In genomic region chr6:74597840-74598239, GRCh38 we compare ENCODE assay signal across 15 cellular contexts.
DNase-seq lines count a peak whose midpoint lies in the region; ATAC-seq and TF ChIP-seq lines count a peak whose summit lies in the region.
"Had no signal": no experiment of that assay in that cellular context is flagged by ENCODE, and none has a peak within 500 bp of the region (broad histone marks: within the 10 kb centered on the region; RNA-seq: fewer than 3 reads in every experiment).

No MANE protein-coding gene starts in this region.

- H3K9me2 ChIP-seq in SK-N-SH, result no peaks in the 10 kb centered on the region

- no peak for TF ChIP-seq EP300 in SK-N-SH (IDR thresholded peaks at IDR 0.05; ENCODE audit: borderline replicate concordance in 1 of 2, low read depth in 1 of 2, low read length in 1 of 2)

- no peak overlapping the region for H3K27ac ChIP-seq in SK-N-SH (ENCODE audit: low read depth in 2 of 2, low read length in 1 of 2)
- H3K27ac ChIP-seq: gastroesophageal sphincter, stomach had no signal

- 7% methylated on average over 1 of the region's 1 CpG for WGBS in SK-N-SH (ENCODE audit: low lambda C conversion rate)

- no peaks in the 10 kb centered on the region for H3K4me1 ChIP-seq in SK-N-SH (ENCODE audit: control insufficient read depth in 1 of 2, insufficient read depth in 2 of 2, low read depth in 1 of 2, low read length in 1 of 2)
- H3K4me1 ChIP-seq: stomach had no signal

- no peaks in the 10 kb centered on the region for H4K20me1 ChIP-seq in SK-N-SH (ENCODE audit: insufficient read depth)

- H3K9ac ChIP-seq in SK-N-SH, result no peak overlapping the region

- ATAC-seq in GM18517 (IDR thresholded peaks at IDR 0.05; ENCODE audit: unreplicated experiment), result peak; percentile 46
- peak; percentile 47 for ATAC-seq in GM21447 (IDR thresholded peaks at IDR 0.05; ENCODE audit: unreplicated experiment)
- ATAC-seq in HG02973 (IDR thresholded peaks at IDR 0.05; ENCODE audit: unreplicated experiment), result peak; percentile 41
- peak; percentile 22 for ATAC-seq in HG03565 (IDR thresholded peaks at IDR 0.05; ENCODE audit: unreplicated experiment)
- ATAC-seq: activated CD4-positive, alpha-beta T cell treated with anti-CD3 and anti-CD28 coated beads for 36 hours; gastroesophageal sphincter; left cardiac atrium; T-cell had no signal

- no peak overlapping the region for H3K4me2 ChIP-seq in SK-N-SH

- TF ChIP-seq CTCF in SK-N-SH (IDR thresholded peaks at IDR 0.05), result no peak

- CTCF ChIA-PET in SK-N-SH (lab: Yijun Ruan, JAX), result no interaction called here

- no peaks in the 10 kb centered on the region for H3K79me2 ChIP-seq in SK-N-SH (ENCODE audit: insufficient read depth)

- no peak for DNase-seq in SK-N-SH
- no peak for DNase-seq in NCI-H1417 treated with DMSO at 0.1 percent for 48 hours (lab: John Stamatoyannopoulos, UW)
- DNase-seq in activated T-cell treated with anti-CD3 and anti-CD28 coated beads, Interleukin-2, amount 50 U/mL, for 48 hours, result no peak
- no peak for DNase-seq in D341Med (ENCODE audit: low spot score)
- DNase-seq: activated CD4-positive, alpha-beta T cell treated with anti-CD3 and anti-CD28 coated beads for 36 hours; left cardiac atrium; naive B cell; retina; stomach; T-cell had no signal

- no peaks in the 10 kb centered on the region for H3K36me3 ChIP-seq in SK-N-SH (replicated peaks in 1 of 2; ENCODE audit: control insufficient read depth in 1 of 2, insufficient read depth in 2 of 2, low read length in 1 of 2)
- H3K36me3 ChIP-seq: gastroesophageal sphincter, stomach had no signal

- H2AFZ ChIP-seq in SK-N-SH (ENCODE audit: low read depth), result no peak overlapping the region

- H3K9me3 ChIP-seq in SK-N-SH, result no peaks in the 10 kb centered on the region
- H3K9me3 ChIP-seq: gastroesophageal sphincter, stomach had no signal

- H3F3A ChIP-seq in SK-N-SH (replicated peaks; ENCODE audit: insufficient read depth), result no peaks in the 10 kb centered on the region

- no peak for TF ChIP-seq RAD21 in SK-N-SH (IDR thresholded peaks at IDR 0.05; ENCODE audit: low read length)

- H3K4me3 ChIP-seq in SK-N-SH (ENCODE audit: low read depth in 2 of 2, low read length in 1 of 2), result no peak overlapping the region
- H3K4me3 ChIP-seq: gastroesophageal sphincter, stomach had no signal

- POLR2A ChIA-PET in SK-N-SH (lab: Yijun Ruan, JAX), result no interaction called here

- peaks cover 5% of the 10 kb centered on the region; the same call in 1 of the 2 replicates for H3K27me3 ChIP-seq in SK-N-SH (ENCODE audit: insufficient read depth)
- H3K27me3 ChIP-seq: gastroesophageal sphincter, stomach had no signal

TF ChIP-seq in SK-N-SH, 30 proteins besides CTCF, POLR2A, EP300 and RAD21:
- TF ChIP-seq NFIC (IDR thresholded peaks at IDR 0.05; ENCODE audit: borderline replicate concordance), result no peak
- TF ChIP-seq FOSL2 (IDR thresholded peaks at IDR 0.05; ENCODE audit: borderline replicate concordance, low read depth), result no peak
- TF ChIP-seq ELF1 (IDR thresholded peaks at IDR 0.05), result no peak
- no peak for TF ChIP-seq MXI1 (IDR thresholded peaks at IDR 0.05; ENCODE audit: low read depth, low read length)
- TF ChIP-seq TAF1 (IDR thresholded peaks at IDR 0.05; ENCODE audit: borderline replicate concordance, low read depth, low read length), result no peak
- TF ChIP-seq USF1 (IDR thresholded peaks at IDR 0.05; ENCODE audit: borderline replicate concordance, low read depth), result no peak
- TF ChIP-seq JUND (IDR thresholded peaks at IDR 0.05), result no peak
- TF ChIP-seq RFX5 (IDR thresholded peaks at IDR 0.05; ENCODE audit: low read length), result no peak
- no peak for TF ChIP-seq TEAD4 (IDR thresholded peaks at IDR 0.05; ENCODE audit: borderline replicate concordance, insufficient read depth)
- no peak for TF ChIP-seq EZH2phosphoT487 (IDR thresholded peaks at IDR 0.05; ENCODE audit: borderline replicate concordance, low read depth)
- no peak for TF ChIP-seq GABPA (IDR thresholded peaks at IDR 0.05; ENCODE audit: low read depth)
- no peak for TF ChIP-seq FOXM1 (IDR thresholded peaks at IDR 0.05; ENCODE audit: low read depth)
- no peak for TF ChIP-seq CHD2 (IDR thresholded peaks at IDR 0.05; ENCODE audit: low read length, partially characterized antibody)
- no peak for TF ChIP-seq GATA2 (CRISPR knock-in tag; IDR thresholded peaks at IDR 0.05)
- TF ChIP-seq FOXJ3 (CRISPR knock-in tag; IDR thresholded peaks at IDR 0.05), result no peak
- no peak for TF ChIP-seq SMC3 (IDR thresholded peaks at IDR 0.05; ENCODE audit: low read depth, low read length)
